ENCODE assay signal across 8 cellular contexts in the genomic region with DNA sequence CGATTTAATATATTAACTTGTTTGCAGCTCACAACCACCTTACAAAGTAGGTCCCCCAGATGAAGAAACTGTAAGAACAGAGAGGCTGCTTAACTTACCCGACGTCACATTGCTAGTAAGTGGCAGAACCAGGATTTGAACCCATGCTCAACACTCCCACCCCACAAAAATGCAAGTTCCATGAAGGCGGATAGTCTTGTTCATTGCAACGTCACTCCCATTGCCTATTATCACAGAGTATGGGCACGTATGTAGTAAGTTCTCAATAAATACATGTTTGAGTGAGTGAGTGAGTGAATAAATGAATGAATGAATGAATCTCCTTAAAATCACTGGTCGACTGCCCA. TPM values are rescaled to one million over a fixed set of nuclear protein-coding genes. Genes with fewer than 3 reads are reported as not detected.
DNase-seq lines count a peak whose midpoint lies in the region; ATAC-seq and TF ChIP-seq lines count a peak whose summit lies in the region.

No MANE protein-coding gene starts in this region.

- peak overlapping the region; percentile 52 for H2BK15ac ChIP-seq in neuronal stem cell (ENCODE audit: low read length)

- H2AK5ac ChIP-seq in neuronal stem cell (ENCODE audit: low read depth, low read length) = peak overlapping the region; percentile 77

- no peaks in the 10 kb centered on the region for H3K27me3 Mint-ChIP-seq in CD4-positive, CD25-positive, alpha-beta regulatory T cell

- no peak overlapping the region for H2BK5ac ChIP-seq in neuronal stem cell (ENCODE audit: low read length)

- no peaks in the 10 kb centered on the region for H4K20me1 ChIP-seq in OCI-LY1 (ENCODE audit: insufficient read depth, low read length)

- no peak overlapping the region for H3K27ac ChIP-seq in CD4-positive, CD25-positive, alpha-beta regulatory T cell (ENCODE audit: insufficient read depth, low read length, poor library complexity, severe bottlenecking)
- no peak overlapping the region for H3K27ac ChIP-seq in OCI-LY1 (ENCODE audit: low read depth, low read length, poor library complexity, severe bottlenecking)
- H3K27ac ChIP-seq in neuronal stem cell (replicated peaks; ENCODE audit: low read length) = no peak overlapping the region

- no peak overlapping the region for H3K14ac ChIP-seq in neuronal stem cell (ENCODE audit: low read length)

- H3K79me1 ChIP-seq in neuronal stem cell (ENCODE audit: low read depth, low read length) = peaks cover 13% of the 10 kb centered on the region

- no peak overlapping the region for H4K91ac ChIP-seq in neuronal stem cell (ENCODE audit: low read depth, low read length, poor library complexity)

- peak overlapping the region; percentile 88 to 98 (median 97) for H3K4me3 Mint-ChIP-seq in CD4-positive, CD25-positive, alpha-beta regulatory T cell

- peak overlapping the region; percentile 62 for H3K9ac ChIP-seq in OCI-LY1 (ENCODE audit: low read length)
- H3K9ac ChIP-seq in endocrine pancreas (ENCODE audit: control insufficient read depth, insufficient read depth, low read length) = peak overlapping the region; percentile 5
- no peak overlapping the region for H3K9ac ChIP-seq in neuronal stem cell (ENCODE audit: low read depth, low read length, poor library complexity)

- H3K9me2 ChIP-seq in OCI-LY1 (ENCODE audit: low read depth, low read length) = no peaks in the 10 kb centered on the region

- TF ChIP-seq CTCF in OCI-LY1 (IDR thresholded peaks at IDR 0.05; ENCODE audit: low read length) = no peak

- H3K4me1 ChIP-seq in CD4-positive, CD25-positive, alpha-beta regulatory T cell (ENCODE audit: control insufficient read depth, insufficient read depth, low read length, poor library complexity, severe bottlenecking) = peaks cover 10% of the 10 kb centered on the region
- H3K4me1 ChIP-seq in OCI-LY1 (ENCODE audit: insufficient read depth, low read length, severe bottlenecking) (peaks cover 17% of the 10 kb centered on the region), endocrine pancreas (ENCODE audit: control insufficient read depth, insufficient read depth, low read length) (no peaks in the 10 kb centered on the region), neuronal stem cell (ENCODE audit: control insufficient read depth in 2 of 2, insufficient read depth in 1 of 2, low read depth in 1 of 2, low read length in 2 of 2) (peaks cover 7 to 11% of the 10 kb centered on the region in 2 donors)

- H3K4me2 ChIP-seq in OCI-LY1 (ENCODE audit: low read length) (peak overlapping the region; percentile 84), neuronal stem cell (ENCODE audit: insufficient read depth, low read length, poor library complexity, severe bottlenecking) (peak overlapping the region; percentile 98)

- no peak overlapping the region for H4K8ac ChIP-seq in neuronal stem cell (ENCODE audit: low read depth, low read length)

- H3K18ac ChIP-seq in neuronal stem cell (ENCODE audit: low read length) = peak overlapping the region; percentile 93

- WGBS in neuronal stem cell (ENCODE audit: extremely low coverage in 2 of 2, insufficient read length in 2 of 2, insufficient replicate concordance in 1 of 2), 2 donors = no CpG with 5 or more reads among the region's 7 CpGs

- peaks cover 6% of the 10 kb centered on the region; the same call in 1 of the 2 replicates for H3K79me2 ChIP-seq in OCI-LY1 (ENCODE audit: insufficient read depth, low read length)

- H3K9me3 Mint-ChIP-seq in CD4-positive, CD25-positive, alpha-beta regulatory T cell = peaks cover 0 to 2% (median 0%) of the 10 kb centered on the region in 7 donors

- no peaks in the 10 kb centered on the region for H3K36me3 Mint-ChIP-seq in CD4-positive, CD25-positive, alpha-beta regulatory T cell

- peaks cover 6 to 24% (median 18%) of the 10 kb centered on the region in 4 donors for H3K4me1 Mint-ChIP-seq in CD4-positive, CD25-positive, alpha-beta regulatory T cell

- H3K9me3 ChIP-seq in CD4-positive, CD25-positive, alpha-beta regulatory T cell (ENCODE audit: control insufficient read depth in 2 of 2, low read length in 2 of 2) = no peaks in the 10 kb centered on the region
- no peaks in the 10 kb centered on the region for H3K9me3 ChIP-seq in OCI-LY1 (ENCODE audit: low read length)
- H3K9me3 ChIP-seq in endocrine pancreas (ENCODE audit: control insufficient read depth, low read length) = no peaks in the 10 kb centered on the region
- no peaks in the 10 kb centered on the region for H3K9me3 ChIP-seq in neuronal stem cell (replicated peaks in 1 of 2; ENCODE audit: control insufficient read depth in 2 of 2, insufficient read depth in 1 of 2, low read depth in 1 of 2, low read length in 2 of 2)

- DNase-seq in CD4-positive, CD25-positive, alpha-beta regulatory T cell = no peak
- DNase-seq in neuronal stem cell (ENCODE audit: low spot score) = no peak
- DNase-seq in midbrain (lab: John Stamatoyannopoulos, UW) = no peak
- no peak for DNase-seq in stimulated activated CD8-positive, alpha-beta memory T cell treated with anti-CD3 and anti-CD28 coated beads, Interleukin-4, amount 100 ng/mL, for 48 hours

- no peaks in the 10 kb centered on the region for H3F3A ChIP-seq in OCI-LY1 (ENCODE audit: insufficient read depth, low read length)

- H2BK12ac ChIP-seq in neuronal stem cell (ENCODE audit: low read length) = no peak overlapping the region

- H3K27me3 ChIP-seq in CD4-positive, CD25-positive, alpha-beta regulatory T cell (ENCODE audit: control insufficient read depth, insufficient read depth, low read length) = peaks cover 5% of the 10 kb centered on the region
- H3K27me3 ChIP-seq in OCI-LY1 (ENCODE audit: insufficient read depth, low read length) = no peaks in the 10 kb centered on the region
- H3K27me3 ChIP-seq in endocrine pancreas (ENCODE audit: control insufficient read depth, insufficient read depth, low read length) = no peaks in the 10 kb centered on the region
- H3K27me3 ChIP-seq in neuronal stem cell (ENCODE audit: control insufficient read depth in 3 of 3, insufficient read depth in 3 of 3, low read depth in 1 of 3, low read length in 3 of 3) = peaks cover 0 to 10% (median 0%) of the 10 kb centered on the region in 3 experiments

- peak overlapping the region; percentile 77 for H3K4me3 ChIP-seq in CD4-positive, CD25-positive, alpha-beta regulatory T cell (ENCODE audit: low read depth, low read length)
- peak overlapping the region; percentile 64 for H3K4me3 ChIP-seq in OCI-LY1 (ENCODE audit: low read depth, low read length, poor library complexity, severe bottlenecking)
- H3K4me3 ChIP-seq in endocrine pancreas (ENCODE audit: control insufficient read depth, insufficient read depth, low read length) = peak overlapping the region; percentile 48
- H3K4me3 ChIP-seq in neuronal stem cell (ENCODE audit: low read length in 2 of 2) = peak overlapping the region; percentile 92 to 97

- H3K4ac ChIP-seq in neuronal stem cell (ENCODE audit: low read length) = no peak overlapping the region

- H2BK120ac ChIP-seq in neuronal stem cell (ENCODE audit: low read depth, low read length) = peak overlapping the region; percentile 27

- peak overlapping the region; percentile 7 to 91 (median 78) for H3K27ac Mint-ChIP-seq in CD4-positive, CD25-positive, alpha-beta regulatory T cell

- H3K36me3 ChIP-seq in CD4-positive, CD25-positive, alpha-beta regulatory T cell (ENCODE audit: control insufficient read depth, insufficient read depth, low read length) = no peaks in the 10 kb centered on the region
- H3K36me3 ChIP-seq in OCI-LY1 (ENCODE audit: insufficient read depth, low read length) = no peaks in the 10 kb centered on the region
- no peaks in the 10 kb centered on the region for H3K36me3 ChIP-seq in endocrine pancreas (ENCODE audit: control insufficient read depth, insufficient read depth, low read length)
- H3K36me3 ChIP-seq in neuronal stem cell (replicated peaks in 1 of 2; ENCODE audit: control insufficient read depth in 2 of 2, insufficient read depth in 2 of 2, low read length in 2 of 2) = no peaks in the 10 kb centered on the region

- H3K23ac ChIP-seq in neuronal stem cell (ENCODE audit: low read depth, low read length, poor library complexity) = no peak overlapping the region

- no peak for ATAC-seq in CD4-positive, CD25-positive, alpha-beta regulatory T cell (ENCODE audit: low read depth in 2 of 2)
- ATAC-seq in GM21717 (IDR thresholded peaks at IDR 0.05; ENCODE audit: unreplicated experiment) (no peak), GM21786 (IDR thresholded peaks at IDR 0.05; ENCODE audit: unreplicated experiment) (no peak)

- H2AFZ ChIP-seq in OCI-LY1 (ENCODE audit: low read length) (no peak overlapping the region), neuronal stem cell (ENCODE audit: low read length) (peak overlapping the region; percentile 92)

RNA-seq across cellular contexts. Expression of gene USP31, which starts 1.1 kb away (rescaled TPM):
- 4.2 TPM for total RNA-seq in CD4-positive, CD25-positive, alpha-beta regulatory T cell
- polyA plus RNA-seq in CD4-positive, CD25-positive, alpha-beta regulatory T cell = under 1 TPM; 0.13 to 0.49 (median 0.28) TPM
- 6.8 TPM for polyA plus RNA-seq in neuronal stem cell (2013, experiment 1 of 2)
- polyA plus RNA-seq in neuronal stem cell (2013, experiment 2 of 2) = 7.7 TPM

RNA-seq across cellular contexts. Expression of gene SCNN1G, which starts 34.4 kb away (rescaled TPM):
- not detected for total RNA-seq in CD4-positive, CD25-positive, alpha-beta regulatory T cell
- not detected for polyA plus RNA-seq in CD4-positive, CD25-positive, alpha-beta regulatory T cell
- not detected for polyA plus RNA-seq in neuronal stem cell (2013, experiment 1 of 2)
- polyA plus RNA-seq in neuronal stem cell (2013, experiment 2 of 2) = not detected
